Comparison of ENCODE assay signal across 25 cellular contexts in the genomic region with DNA sequence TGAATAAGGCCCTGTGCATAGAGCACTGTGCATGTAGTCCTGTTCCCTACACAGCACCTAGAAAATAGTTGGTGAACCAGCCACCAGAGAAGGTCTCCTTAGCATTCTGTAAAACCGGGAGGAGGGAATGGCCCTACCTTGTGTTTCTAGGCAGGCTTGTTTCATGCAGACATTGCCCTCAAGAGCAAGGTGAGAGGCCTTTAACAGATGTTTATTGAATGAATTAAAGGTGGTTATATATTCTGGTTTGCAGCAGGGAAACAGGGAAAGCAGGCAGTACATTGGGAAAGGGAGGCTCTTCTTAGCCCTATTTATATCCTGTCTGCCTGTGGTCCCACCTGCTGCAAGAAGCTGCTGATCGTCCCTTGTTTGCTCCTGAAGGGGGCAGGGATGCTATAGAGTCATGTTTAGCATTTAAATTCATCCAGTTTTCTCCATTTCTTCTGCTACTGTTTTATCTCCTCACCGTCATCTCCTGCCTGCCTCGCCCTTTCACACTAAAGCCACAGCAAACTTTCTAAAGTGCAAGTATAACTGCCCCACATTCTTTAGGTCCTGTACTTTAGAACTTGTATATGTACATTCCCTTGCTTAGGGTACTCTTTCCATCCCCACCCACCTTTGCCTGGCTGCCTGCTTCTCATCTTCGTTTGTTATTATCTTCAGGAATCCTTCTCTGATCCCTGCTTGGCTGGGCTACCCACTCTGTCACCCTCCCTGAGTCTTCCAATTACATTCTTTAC.
DNase-seq lines count a peak whose midpoint lies in the region; ATAC-seq and TF ChIP-seq lines count a peak whose summit lies in the region.
"Had no signal": no experiment of that assay in that cellular context is flagged by ENCODE, and none has a peak within 500 bp of the region (broad histone marks: within the 10 kb centered on the region; RNA-seq: fewer than 3 reads in every experiment).

No MANE protein-coding gene starts in this region.

- TF ChIP-seq CTCF in C4-2B (conservative IDR thresholded peaks at IDR 0.05) (no peak), colonic mucosa (IDR thresholded peaks at IDR 0.05) (no peak), thyroid gland (IDR thresholded peaks at IDR 0.05) (no peak), BE2C (IDR thresholded peaks at IDR 0.05; ENCODE audit: low read depth, low read length) (no peak), prostate gland (IDR thresholded peaks at IDR 0.05) (no peak)

- peak overlapping the region; percentile 28 for H3K56ac ChIP-seq in mesendoderm (ENCODE audit: low read length)

- intact Hi-C loops in colonic mucosa (cut with DNase I), result loop anchor here (10.0 kb wide), 1 partner anchor 148 kb away; a partner anchor contains a TSS
- intact Hi-C loops in thyroid gland (cut with DNase I), result no loop called here
- intact Hi-C loops in prostate gland (cut with DNase I), result loop anchor here (10.0 kb wide), 1 partner anchor 278 kb away; no protein-coding TSS in a partner anchor

- peak overlapping the region; percentile 20; the same call in 1 of the 2 replicates for H3K4me3 ChIP-seq in HUES64 (ENCODE audit: low read length)
- H3K4me3 ChIP-seq in colonic mucosa, result no peak overlapping the region
- no peak overlapping the region for H3K4me3 ChIP-seq in mesendoderm (ENCODE audit: low read length)
- H3K4me3 ChIP-seq in thyroid gland (replicated peaks in 1 of 3), result no peak overlapping the region
- H3K4me3 ChIP-seq in BE2C (ENCODE audit: low read depth, low read length), result no peak overlapping the region
- H3K4me3 ChIP-seq in prostate gland, result no peak overlapping the region
- H3K4me3 ChIP-seq: body of pancreas, tibial nerve had no signal

- no peak for ATAC-seq in GM19467 (IDR thresholded peaks at IDR 0.05; ENCODE audit: unreplicated experiment)
- ATAC-seq: activated CD8-positive, alpha-beta memory T cell treated with anti-CD3 and anti-CD28 coated beads, Interleukin-2, amount 10 ng/mL, durations not matched to agents 7 days and 5 days; body of pancreas; CD8-positive, alpha-beta T cell; HCT116; Panc1 had no signal

- no peak overlapping the region for H4K8ac ChIP-seq in mesendoderm (ENCODE audit: low read depth, low read length)

- H3K9me3 ChIP-seq in HUES64 (ENCODE audit: insufficient read depth, low read depth, low read length), result no peaks in the 10 kb centered on the region
- H3K9me3 ChIP-seq in colonic mucosa, result no peaks in the 10 kb centered on the region
- H3K9me3 ChIP-seq in thyroid gland, result no peaks in the 10 kb centered on the region
- H3K9me3 ChIP-seq in BE2C, result no peaks in the 10 kb centered on the region
- H3K9me3 ChIP-seq in prostate gland, result no peaks in the 10 kb centered on the region
- H3K9me3 ChIP-seq: body of pancreas, tibial nerve had no signal

- H3K4ac ChIP-seq in mesendoderm (ENCODE audit: low read depth, low read length), result no peak overlapping the region

- peaks cover 13% of the 10 kb centered on the region for H3K4me1 ChIP-seq in HUES64 (ENCODE audit: insufficient read depth, low read length)
- H3K4me1 ChIP-seq in colonic mucosa, result no peaks in the 10 kb centered on the region
- H3K4me1 ChIP-seq in mesendoderm (ENCODE audit: control insufficient read depth, low read depth, low read length), result no peaks in the 10 kb centered on the region
- H3K4me1 ChIP-seq in thyroid gland, result no peaks in the 10 kb centered on the region
- H3K4me1 ChIP-seq in BE2C, result no peaks in the 10 kb centered on the region
- H3K4me1 ChIP-seq in prostate gland (replicated peaks), result no peaks in the 10 kb centered on the region
- H3K4me1 ChIP-seq: tibial nerve had no signal

- 49% methylated on average over 5 of the region's 5 CpGs for WGBS in HUES64
- no CpG with 5 or more reads among the region's 5 CpGs for WGBS in mesendoderm (ENCODE audit: extremely low coverage, insufficient coverage, low lambda C conversion rate)
- WGBS in thyroid gland, 2 donors, result 59% methylated on average over 5 of the region's 5 CpGs
- 54% methylated on average over 5 of the region's 5 CpGs for WGBS in prostate gland

- H3K79me2 ChIP-seq in mesendoderm (ENCODE audit: control insufficient read depth, insufficient read depth, low read length), result no peaks in the 10 kb centered on the region

- H3K27ac ChIP-seq in C4-2B (peak overlapping the region; percentile 31; the same call in 1 of the 2 replicates), HUES64 (ENCODE audit: low read depth, low read length) (no peak overlapping the region), colonic mucosa (peak overlapping the region; percentile 63), mesendoderm (ENCODE audit: low read depth, low read length) (no peak overlapping the region), thyroid gland (no peak overlapping the region), prostate gland (no peak overlapping the region)
- H3K27ac ChIP-seq: tibial nerve had no signal

- no peaks in the 10 kb centered on the region for H3K79me1 ChIP-seq in mesendoderm (ENCODE audit: low read length)

- H3K9ac ChIP-seq in HUES64 (ENCODE audit: low read depth, low read length) (no peak overlapping the region), colonic mucosa (ENCODE audit: low read depth in 2 of 2, low read length in 2 of 2) (peak overlapping the region in 1 of 2 donors; percentile 1), mesendoderm (ENCODE audit: low read length) (no peak overlapping the region)

- no peak overlapping the region for H4K5ac ChIP-seq in mesendoderm (ENCODE audit: low read length)

- DNase-seq in colonic mucosa (peak; percentile 41), mesendoderm (no peak), thyroid gland (no peak), BE2C (no peak), prostate gland (ENCODE audit: low spot score) (no peak)
- DNase-seq: activated B cell treated with CpG ODN at 0.5 μM for 24 hours; activated CD8-positive, alpha-beta memory T cell treated with anti-CD3 and anti-CD28 coated beads, Interleukin-2, amount 10 ng/mL, durations not matched to agents 7 days and 5 days; activated naive CD4-positive, alpha-beta T cell treated with Interleukin-2 at 50 U/mL for 16 hours; body of pancreas; CD8-positive, alpha-beta T cell; cerebellar nuclear complex; naive B cell; NCI-H1092; NCI-H187 treated with DMSO at 0.1 percent for 48 hours; NCI-H2171 treated with DMSO at 0.1 percent for 48 hours; NCI-H524; retina; SHP77; T1000 had no signal

- no peak overlapping the region for H3K23ac ChIP-seq in mesendoderm (ENCODE audit: low read length)

- H2BK15ac ChIP-seq in mesendoderm (replicated peaks; ENCODE audit: low read depth), result no peak overlapping the region

- H3K27me3 ChIP-seq in HUES64 (ENCODE audit: insufficient read depth, low read length), result no peaks in the 10 kb centered on the region
- H3K27me3 ChIP-seq in colonic mucosa, result no peaks in the 10 kb centered on the region
- no peaks in the 10 kb centered on the region for H3K27me3 ChIP-seq in mesendoderm (ENCODE audit: insufficient read depth, low read length, poor library complexity)
- no peaks in the 10 kb centered on the region for H3K27me3 ChIP-seq in thyroid gland
- H3K27me3 ChIP-seq in BE2C, result peaks cover 26% of the 10 kb centered on the region
- no peaks in the 10 kb centered on the region for H3K27me3 ChIP-seq in prostate gland (replicated peaks; ENCODE audit: insufficient read depth)
- H3K27me3 ChIP-seq: body of pancreas, tibial nerve had no signal

- H3K4me2 ChIP-seq in mesendoderm (ENCODE audit: low read length), result no peak overlapping the region

- H3K36me3 ChIP-seq in HUES64 (ENCODE audit: insufficient read depth, low read length) (no peaks in the 10 kb centered on the region), colonic mucosa (no peaks in the 10 kb centered on the region), mesendoderm (ENCODE audit: control insufficient read depth, insufficient read depth, low read length) (no peaks in the 10 kb centered on the region), thyroid gland (no peaks in the 10 kb centered on the region), BE2C (no peaks in the 10 kb centered on the region), prostate gland (no peaks in the 10 kb centered on the region)
- H3K36me3 ChIP-seq: tibial nerve had no signal

- no peak overlapping the region for H2AK5ac ChIP-seq in mesendoderm (ENCODE audit: low read length)

- no peak for TF ChIP-seq POLR2A in thyroid gland (IDR thresholded peaks at IDR 0.05)
- no peak for TF ChIP-seq POLR2A in prostate gland (IDR thresholded peaks at IDR 0.05)

- no peak overlapping the region for H3K18ac ChIP-seq in mesendoderm (ENCODE audit: low read length)

- H2BK120ac ChIP-seq in mesendoderm (ENCODE audit: low read depth, low read length), result no peak overlapping the region

- H2BK5ac ChIP-seq in mesendoderm (ENCODE audit: low read length), result no peak overlapping the region

Comparison
In these comparisons a context has a peak if more than half of its experiments do, and no peak if none do; other contexts are left out.
1. H3K27ac ChIP-seq: peak in C4-2B (single experiment) and colonic mucosa (single experiment); none in HUES64 (single experiment), mesendoderm (single experiment), thyroid gland (0 of 3) and prostate gland (0 of 2).